ENCODE assay signal across 1 cellular context in the genomic region with DNA sequence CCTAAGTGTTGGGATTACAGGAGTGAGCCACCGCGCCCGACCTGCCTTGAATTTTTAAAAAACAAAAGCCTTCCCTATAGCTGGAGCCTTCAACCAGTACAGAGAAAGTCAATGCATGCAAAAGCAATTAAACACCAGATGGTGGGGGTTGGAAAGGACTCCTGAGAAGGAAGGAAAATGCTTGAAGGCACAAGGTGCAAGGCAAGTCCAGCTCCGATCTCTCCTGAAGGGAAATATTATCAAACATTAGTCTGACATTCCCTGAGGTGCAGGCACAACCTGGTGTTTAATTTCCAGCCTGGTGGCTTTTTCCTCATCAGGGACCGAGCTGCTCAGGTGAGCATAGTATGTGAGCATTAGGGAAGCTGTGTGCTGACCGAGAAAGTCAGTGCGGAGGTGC.
TF ChIP-seq lines count a peak whose summit lies in the region.

No MANE protein-coding gene starts in this region.

TF ChIP-seq in WTC11, 78 proteins besides CTCF, POLR2A, EP300 and RAD21 (continued from another document):
- TF ChIP-seq, protein P1, sequence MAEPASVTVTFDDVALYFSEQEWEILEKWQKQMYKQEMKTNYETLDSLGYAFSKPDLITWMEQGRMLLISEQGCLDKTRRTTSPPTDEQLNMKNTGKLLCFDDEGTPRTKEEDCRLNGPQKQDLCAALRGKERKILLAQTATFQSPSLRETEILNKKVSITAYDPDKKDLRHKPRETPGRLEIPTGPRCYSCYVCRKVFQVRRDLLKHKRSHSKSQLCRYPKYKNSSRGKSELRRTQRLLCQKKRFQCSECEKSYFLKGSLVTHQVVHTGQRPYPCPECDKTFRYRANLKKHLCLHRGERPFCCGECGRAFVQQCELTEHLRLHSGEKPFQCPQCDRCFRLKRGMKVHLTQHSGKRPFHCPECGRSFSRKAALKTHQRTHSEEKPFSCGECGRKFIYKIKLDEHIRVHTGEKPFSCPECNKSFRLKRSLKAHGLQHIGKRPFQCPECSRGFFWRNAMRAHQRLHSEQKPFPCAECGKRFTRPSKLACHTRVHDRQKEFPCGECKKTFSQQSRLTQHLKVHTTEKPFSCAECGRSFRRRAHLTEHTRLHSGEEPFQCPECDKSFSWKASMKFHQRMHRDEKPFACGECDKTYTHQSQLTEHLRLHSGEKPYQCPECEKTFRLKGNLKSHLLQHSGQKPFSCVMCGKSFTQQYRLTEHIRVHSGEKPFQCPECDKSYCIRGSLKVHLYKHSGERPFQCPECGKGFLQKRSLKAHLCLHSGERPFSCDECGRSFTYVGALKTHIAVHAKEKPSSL (CRISPR knock-in tag; conservative IDR thresholded peaks at IDR 0.05) = no peak
- TF ChIP-seq, protein P2, sequence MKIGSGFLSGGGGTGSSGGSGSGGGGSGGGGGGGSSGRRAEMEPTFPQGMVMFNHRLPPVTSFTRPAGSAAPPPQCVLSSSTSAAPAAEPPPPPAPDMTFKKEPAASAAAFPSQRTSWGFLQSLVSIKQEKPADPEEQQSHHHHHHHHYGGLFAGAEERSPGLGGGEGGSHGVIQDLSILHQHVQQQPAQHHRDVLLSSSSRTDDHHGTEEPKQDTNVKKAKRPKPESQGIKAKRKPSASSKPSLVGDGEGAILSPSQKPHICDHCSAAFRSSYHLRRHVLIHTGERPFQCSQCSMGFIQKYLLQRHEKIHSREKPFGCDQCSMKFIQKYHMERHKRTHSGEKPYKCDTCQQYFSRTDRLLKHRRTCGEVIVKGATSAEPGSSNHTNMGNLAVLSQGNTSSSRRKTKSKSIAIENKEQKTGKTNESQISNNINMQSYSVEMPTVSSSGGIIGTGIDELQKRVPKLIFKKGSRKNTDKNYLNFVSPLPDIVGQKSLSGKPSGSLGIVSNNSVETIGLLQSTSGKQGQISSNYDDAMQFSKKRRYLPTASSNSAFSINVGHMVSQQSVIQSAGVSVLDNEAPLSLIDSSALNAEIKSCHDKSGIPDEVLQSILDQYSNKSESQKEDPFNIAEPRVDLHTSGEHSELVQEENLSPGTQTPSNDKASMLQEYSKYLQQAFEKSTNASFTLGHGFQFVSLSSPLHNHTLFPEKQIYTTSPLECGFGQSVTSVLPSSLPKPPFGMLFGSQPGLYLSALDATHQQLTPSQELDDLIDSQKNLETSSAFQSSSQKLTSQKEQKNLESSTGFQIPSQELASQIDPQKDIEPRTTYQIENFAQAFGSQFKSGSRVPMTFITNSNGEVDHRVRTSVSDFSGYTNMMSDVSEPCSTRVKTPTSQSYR (CRISPR knock-in tag; IDR thresholded peaks at IDR 0.05) = no peak
- TF ChIP-seq GTF2I (CRISPR knock-in tag; conservative IDR thresholded peaks at IDR 0.05) (no peak), MYBL2 (CRISPR knock-in tag; IDR thresholded peaks at IDR 0.05) (no peak), KAT7 (CRISPR knock-in tag; IDR thresholded peaks at IDR 0.05; ENCODE audit: borderline replicate concordance) (no peak), ESRRA (CRISPR knock-in tag; IDR thresholded peaks at IDR 0.05; ENCODE audit: borderline replicate concordance) (no peak), ZNF396 (CRISPR knock-in tag; IDR thresholded peaks at IDR 0.05; ENCODE audit: borderline replicate concordance) (no peak), NFE2L1 (CRISPR knock-in tag; IDR thresholded peaks at IDR 0.05) (no peak), TCF7 (CRISPR knock-in tag; IDR thresholded peaks at IDR 0.05; ENCODE audit: low read depth) (no peak), SOX15 (CRISPR knock-in tag; IDR thresholded peaks at IDR 0.05) (no peak)
